Comparison of ENCODE assay signal across 1 cellular context in the genomic region with DNA sequence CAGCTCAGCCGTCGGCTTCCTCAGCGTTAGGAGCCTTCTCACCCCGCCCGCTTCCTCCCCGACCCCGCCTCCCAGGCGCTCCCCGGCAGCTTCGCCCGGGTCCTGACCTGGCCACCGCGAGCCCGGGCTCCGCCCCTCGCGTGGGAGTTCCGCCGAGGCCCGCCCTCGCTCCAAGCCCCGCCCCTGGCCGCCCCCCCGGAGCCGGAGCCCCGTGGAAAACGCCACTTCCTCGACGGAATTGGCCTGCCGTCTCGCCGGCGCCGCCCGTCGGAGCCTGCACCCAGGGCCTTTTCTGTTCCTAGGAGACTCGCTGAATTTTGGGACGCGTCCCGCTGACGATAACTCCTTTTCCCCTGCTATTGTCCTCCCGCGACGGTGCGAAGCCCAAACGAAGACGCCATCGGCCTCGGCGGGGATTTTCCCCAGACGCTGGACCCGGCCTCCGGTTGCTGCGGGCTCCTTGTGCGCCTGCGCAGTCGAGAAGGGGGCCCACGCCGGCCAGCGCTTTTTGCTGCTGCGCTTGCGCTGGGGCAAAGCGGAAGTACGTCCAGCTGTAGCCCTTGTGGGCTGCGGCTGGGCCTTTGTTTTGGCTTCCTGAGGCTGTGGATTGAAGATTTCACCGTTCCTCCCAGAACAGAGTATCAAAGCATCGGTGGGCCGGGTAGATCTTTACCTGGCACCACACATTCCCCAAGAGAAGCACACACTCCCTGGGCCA.
TF ChIP-seq lines count a peak whose summit lies in the region.

No MANE protein-coding gene starts in this region.

TF ChIP-seq in HepG2, 621 proteins besides CTCF, POLR2A, EP300 and RAD21 (continued from another document and continues in another):
- TF ChIP-seq, protein P1, sequence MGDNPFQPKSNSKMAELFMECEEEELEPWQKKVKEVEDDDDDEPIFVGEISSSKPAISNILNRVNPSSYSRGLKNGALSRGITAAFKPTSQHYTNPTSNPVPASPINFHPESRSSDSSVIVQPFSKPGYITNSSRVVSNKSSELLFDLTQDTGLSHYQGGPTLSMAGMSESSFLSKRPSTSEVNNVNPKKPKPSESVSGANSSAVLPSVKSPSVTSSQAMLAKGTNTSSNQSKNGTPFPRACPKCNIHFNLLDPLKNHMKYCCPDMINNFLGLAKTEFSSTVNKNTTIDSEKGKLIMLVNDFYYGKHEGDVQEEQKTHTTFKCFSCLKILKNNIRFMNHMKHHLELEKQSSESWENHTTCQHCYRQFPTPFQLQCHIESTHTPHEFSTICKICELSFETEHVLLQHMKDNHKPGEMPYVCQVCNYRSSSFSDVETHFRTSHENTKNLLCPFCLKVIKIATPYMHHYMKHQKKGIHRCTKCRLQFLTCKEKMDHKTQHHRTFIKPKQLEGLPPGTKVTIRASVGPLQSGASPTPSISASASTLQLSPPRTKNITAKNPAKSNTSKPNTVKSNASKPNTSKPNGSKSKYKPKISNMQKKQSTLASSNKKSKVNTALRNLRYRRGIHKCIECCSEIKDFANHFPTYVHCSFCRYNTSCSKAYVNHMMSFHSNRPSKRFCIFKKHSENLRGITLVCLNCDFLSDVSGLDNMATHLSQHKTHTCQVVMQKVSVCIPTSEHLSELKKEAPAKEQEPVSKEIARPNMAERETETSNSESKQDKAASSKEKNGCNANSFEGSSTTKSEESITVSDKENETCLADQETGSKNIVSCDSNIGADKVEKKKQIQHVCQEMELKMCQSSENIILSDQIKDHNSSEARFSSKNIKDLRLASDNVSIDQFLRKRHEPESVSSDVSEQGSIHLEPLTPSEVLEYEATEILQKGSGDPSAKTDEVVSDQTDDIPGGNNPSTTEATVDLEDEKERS (CRISPR knock-in tag; IDR thresholded peaks at IDR 0.05) = peak; percentile 91
- 0 out of 2 replicates have a peak, but pooled peaks have one; percentile 70 for TF ChIP-seq RFXAP (CRISPR knock-in tag; IDR thresholded peaks at IDR 0.05; ENCODE audit: borderline replicate concordance)
- TF ChIP-seq THAP8 (CRISPR knock-in tag; IDR thresholded peaks at IDR 0.05; ENCODE audit: borderline replicate concordance) = peak; percentile 80; the same call in 1 of the 2 replicates
- no peak for TF ChIP-seq DPF2 (CRISPR knock-in tag; IDR thresholded peaks at IDR 0.05; ENCODE audit: borderline replicate concordance, low read depth)
- TF ChIP-seq ZNF160 (CRISPR knock-in tag; IDR thresholded peaks at IDR 0.05) = no peak
- TF ChIP-seq KLF11 (CRISPR knock-in tag; IDR thresholded peaks at IDR 0.05) = 0 out of 2 replicates have a peak, but pooled peaks have one; percentile 63
- TF ChIP-seq PHB2 (IDR thresholded peaks at IDR 0.05; ENCODE audit: partially characterized antibody) = no peak
- peak; percentile 57; the same call in 1 of the 2 replicates for TF ChIP-seq NFKBIZ (CRISPR knock-in tag; IDR thresholded peaks at IDR 0.05)
- TF ChIP-seq TFDP1 (CRISPR knock-in tag; IDR thresholded peaks at IDR 0.05; ENCODE audit: borderline replicate concordance) = 0 out of 2 replicates have a peak, but pooled peaks have one; percentile 53
- TF ChIP-seq ZNF678 (CRISPR knock-in tag; IDR thresholded peaks at IDR 0.05) = no peak
- TF ChIP-seq, protein P2, sequence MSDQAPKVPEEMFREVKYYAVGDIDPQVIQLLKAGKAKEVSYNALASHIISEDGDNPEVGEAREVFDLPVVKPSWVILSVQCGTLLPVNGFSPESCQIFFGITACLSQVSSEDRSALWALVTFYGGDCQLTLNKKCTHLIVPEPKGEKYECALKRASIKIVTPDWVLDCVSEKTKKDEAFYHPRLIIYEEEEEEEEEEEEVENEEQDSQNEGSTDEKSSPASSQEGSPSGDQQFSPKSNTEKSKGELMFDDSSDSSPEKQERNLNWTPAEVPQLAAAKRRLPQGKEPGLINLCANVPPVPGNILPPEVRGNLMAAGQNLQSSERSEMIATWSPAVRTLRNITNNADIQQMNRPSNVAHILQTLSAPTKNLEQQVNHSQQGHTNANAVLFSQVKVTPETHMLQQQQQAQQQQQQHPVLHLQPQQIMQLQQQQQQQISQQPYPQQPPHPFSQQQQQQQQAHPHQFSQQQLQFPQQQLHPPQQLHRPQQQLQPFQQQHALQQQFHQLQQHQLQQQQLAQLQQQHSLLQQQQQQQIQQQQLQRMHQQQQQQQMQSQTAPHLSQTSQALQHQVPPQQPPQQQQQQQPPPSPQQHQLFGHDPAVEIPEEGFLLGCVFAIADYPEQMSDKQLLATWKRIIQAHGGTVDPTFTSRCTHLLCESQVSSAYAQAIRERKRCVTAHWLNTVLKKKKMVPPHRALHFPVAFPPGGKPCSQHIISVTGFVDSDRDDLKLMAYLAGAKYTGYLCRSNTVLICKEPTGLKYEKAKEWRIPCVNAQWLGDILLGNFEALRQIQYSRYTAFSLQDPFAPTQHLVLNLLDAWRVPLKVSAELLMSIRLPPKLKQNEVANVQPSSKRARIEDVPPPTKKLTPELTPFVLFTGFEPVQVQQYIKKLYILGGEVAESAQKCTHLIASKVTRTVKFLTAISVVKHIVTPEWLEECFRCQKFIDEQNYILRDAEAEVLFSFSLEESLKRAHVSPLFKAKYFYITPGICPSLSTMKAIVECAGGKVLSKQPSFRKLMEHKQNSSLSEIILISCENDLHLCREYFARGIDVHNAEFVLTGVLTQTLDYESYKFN (CRISPR knock-in tag; conservative IDR thresholded peaks at IDR 0.05) = peak; percentile 59; the same call in 1 of the 2 replicates
- no peak for TF ChIP-seq RFXANK (CRISPR knock-in tag; IDR thresholded peaks at IDR 0.05)
- no peak; the same call in 1 of the 2 replicates for TF ChIP-seq ZNF782 (CRISPR knock-in tag; IDR thresholded peaks at IDR 0.05; ENCODE audit: borderline replicate concordance)
- no peak for TF ChIP-seq SMC3 (IDR thresholded peaks at IDR 0.05; ENCODE audit: low read length)
- no peak for TF ChIP-seq ZNF7 (CRISPR knock-in tag; IDR thresholded peaks at IDR 0.05)
- no peak for TF ChIP-seq ZBTB7A (CRISPR knock-in tag; IDR thresholded peaks at IDR 0.05)
- TF ChIP-seq, protein P3, sequence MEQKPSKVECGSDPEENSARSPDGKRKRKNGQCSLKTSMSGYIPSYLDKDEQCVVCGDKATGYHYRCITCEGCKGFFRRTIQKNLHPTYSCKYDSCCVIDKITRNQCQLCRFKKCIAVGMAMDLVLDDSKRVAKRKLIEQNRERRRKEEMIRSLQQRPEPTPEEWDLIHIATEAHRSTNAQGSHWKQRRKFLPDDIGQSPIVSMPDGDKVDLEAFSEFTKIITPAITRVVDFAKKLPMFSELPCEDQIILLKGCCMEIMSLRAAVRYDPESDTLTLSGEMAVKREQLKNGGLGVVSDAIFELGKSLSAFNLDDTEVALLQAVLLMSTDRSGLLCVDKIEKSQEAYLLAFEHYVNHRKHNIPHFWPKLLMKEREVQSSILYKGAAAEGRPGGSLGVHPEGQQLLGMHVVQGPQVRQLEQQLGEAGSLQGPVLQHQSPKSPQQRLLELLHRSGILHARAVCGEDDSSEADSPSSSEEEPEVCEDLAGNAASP (CRISPR knock-in tag; IDR thresholded peaks at IDR 0.05; ENCODE audit: borderline replicate concordance) = no peak
- TF ChIP-seq GLI4 (CRISPR knock-in tag; IDR thresholded peaks at IDR 0.05; ENCODE audit: borderline replicate concordance) = no peak
- TF ChIP-seq ATF7-NPFF (CRISPR knock-in tag; IDR thresholded peaks at IDR 0.05; ENCODE audit: low read depth) = peak; percentile 36; the same call in 1 of the 2 replicates
- TF ChIP-seq, protein P4, sequence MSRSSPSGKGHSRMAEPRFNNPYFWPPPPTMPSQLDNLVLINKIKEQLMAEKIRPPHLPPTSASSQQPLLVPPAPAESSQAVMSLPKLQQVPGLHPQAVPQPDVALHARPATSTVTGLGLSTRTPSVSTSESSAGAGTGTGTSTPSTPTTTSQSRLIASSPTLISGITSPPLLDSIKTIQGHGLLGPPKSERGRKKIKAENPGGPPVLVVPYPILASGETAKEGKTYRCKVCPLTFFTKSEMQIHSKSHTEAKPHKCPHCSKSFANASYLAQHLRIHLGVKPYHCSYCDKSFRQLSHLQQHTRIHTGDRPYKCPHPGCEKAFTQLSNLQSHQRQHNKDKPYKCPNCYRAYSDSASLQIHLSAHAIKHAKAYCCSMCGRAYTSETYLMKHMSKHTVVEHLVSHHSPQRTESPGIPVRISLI (CRISPR knock-in tag; IDR thresholded peaks at IDR 0.05; ENCODE audit: borderline replicate concordance) = no peak
- TF ChIP-seq ADNP (CRISPR knock-in tag; IDR thresholded peaks at IDR 0.05) = no peak
- TF ChIP-seq POLR2G (IDR thresholded peaks at IDR 0.05; ENCODE audit: low read depth, low read length) = peak; percentile 94
- no peak for TF ChIP-seq ZNF710 (CRISPR knock-in tag; IDR thresholded peaks at IDR 0.05; ENCODE audit: borderline replicate concordance)
- TF ChIP-seq PHF20 (CRISPR knock-in tag; IDR thresholded peaks at IDR 0.05) = peak; percentile 58
- TF ChIP-seq ARNT (IDR thresholded peaks at IDR 0.05) = no peak
- TF ChIP-seq FOXA1 (IDR thresholded peaks at IDR 0.05) = no peak
- TF ChIP-seq FOXA1 (CRISPR knock-in tag; IDR thresholded peaks at IDR 0.05) = no peak
- TF ChIP-seq SCMH1 (CRISPR knock-in tag; IDR thresholded peaks at IDR 0.05; ENCODE audit: borderline replicate concordance) = no peak
- peak; percentile 40 for TF ChIP-seq YY1 (IDR thresholded peaks at IDR 0.05; ENCODE audit: insufficient read depth, insufficient replicate concordance, low read depth, low read length)
- TF ChIP-seq, protein P5, sequence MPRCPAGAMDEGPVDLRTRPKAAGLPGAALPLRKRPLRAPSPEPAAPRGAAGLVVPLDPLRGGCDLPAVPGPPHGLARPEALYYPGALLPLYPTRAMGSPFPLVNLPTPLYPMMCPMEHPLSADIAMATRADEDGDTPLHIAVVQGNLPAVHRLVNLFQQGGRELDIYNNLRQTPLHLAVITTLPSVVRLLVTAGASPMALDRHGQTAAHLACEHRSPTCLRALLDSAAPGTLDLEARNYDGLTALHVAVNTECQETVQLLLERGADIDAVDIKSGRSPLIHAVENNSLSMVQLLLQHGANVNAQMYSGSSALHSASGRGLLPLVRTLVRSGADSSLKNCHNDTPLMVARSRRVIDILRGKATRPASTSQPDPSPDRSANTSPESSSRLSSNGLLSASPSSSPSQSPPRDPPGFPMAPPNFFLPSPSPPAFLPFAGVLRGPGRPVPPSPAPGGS (CRISPR knock-in tag; IDR thresholded peaks at IDR 0.05) = peak; percentile 85
- TF ChIP-seq HES4 (CRISPR knock-in tag; IDR thresholded peaks at IDR 0.05; ENCODE audit: borderline replicate concordance) = no peak
- TF ChIP-seq ZNF83 (CRISPR knock-in tag; IDR thresholded peaks at IDR 0.05; ENCODE audit: borderline replicate concordance) = no peak
- no peak for TF ChIP-seq ZNF713 (CRISPR knock-in tag; IDR thresholded peaks at IDR 0.05)
- no peak for TF ChIP-seq ATF7 (IDR thresholded peaks at IDR 0.05)
- TF ChIP-seq ATF7 (CRISPR knock-in tag; IDR thresholded peaks at IDR 0.05) = no peak
- TF ChIP-seq CCDC6 (CRISPR knock-in tag; IDR thresholded peaks at IDR 0.05) = peak; percentile 20; the same call in 1 of the 2 replicates
- TF ChIP-seq, protein P6, sequence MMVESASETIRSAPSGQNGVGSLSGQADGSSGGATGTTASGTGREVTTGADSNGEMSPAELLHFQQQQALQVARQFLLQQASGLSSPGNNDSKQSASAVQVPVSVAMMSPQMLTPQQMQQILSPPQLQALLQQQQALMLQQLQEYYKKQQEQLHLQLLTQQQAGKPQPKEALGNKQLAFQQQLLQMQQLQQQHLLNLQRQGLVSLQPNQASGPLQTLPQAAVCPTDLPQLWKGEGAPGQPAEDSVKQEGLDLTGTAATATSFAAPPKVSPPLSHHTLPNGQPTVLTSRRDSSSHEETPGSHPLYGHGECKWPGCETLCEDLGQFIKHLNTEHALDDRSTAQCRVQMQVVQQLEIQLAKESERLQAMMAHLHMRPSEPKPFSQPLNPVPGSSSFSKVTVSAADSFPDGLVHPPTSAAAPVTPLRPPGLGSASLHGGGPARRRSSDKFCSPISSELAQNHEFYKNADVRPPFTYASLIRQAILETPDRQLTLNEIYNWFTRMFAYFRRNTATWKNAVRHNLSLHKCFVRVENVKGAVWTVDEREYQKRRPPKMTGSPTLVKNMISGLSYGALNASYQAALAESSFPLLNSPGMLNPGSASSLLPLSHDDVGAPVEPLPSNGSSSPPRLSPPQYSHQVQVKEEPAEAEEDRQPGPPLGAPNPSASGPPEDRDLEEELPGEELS (CRISPR knock-in tag; IDR thresholded peaks at IDR 0.05) = no peak
- no peak; the same call in 1 of the 2 replicates for TF ChIP-seq ZNF224 (CRISPR knock-in tag; IDR thresholded peaks at IDR 0.05)
- TF ChIP-seq NONO (IDR thresholded peaks at IDR 0.05) = no peak
- TF ChIP-seq NONO (CRISPR knock-in tag; conservative IDR thresholded peaks at IDR 0.05) = peak; percentile 70
- TF ChIP-seq TEF (CRISPR knock-in tag; IDR thresholded peaks at IDR 0.05) = peak; percentile 45; the same call in 1 of the 2 replicates
- no peak for TF ChIP-seq ZNF567 (CRISPR knock-in tag; IDR thresholded peaks at IDR 0.05; ENCODE audit: borderline replicate concordance)
- TF ChIP-seq, protein P7, sequence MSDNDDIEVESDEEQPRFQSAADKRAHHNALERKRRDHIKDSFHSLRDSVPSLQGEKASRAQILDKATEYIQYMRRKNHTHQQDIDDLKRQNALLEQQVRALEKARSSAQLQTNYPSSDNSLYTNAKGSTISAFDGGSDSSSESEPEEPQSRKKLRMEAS (IDR thresholded peaks at IDR 0.05) = peak; percentile 46
